In genomic region chr12:124812356-124812755, GRCh38 we compare ENCODE assay signal across 7 cellular contexts.
"Had no signal": no experiment of that assay in that cellular context is flagged by ENCODE, and none has a peak within 500 bp of the region (broad histone marks: within the 10 kb centered on the region; RNA-seq: fewer than 3 reads in every experiment).

No MANE protein-coding gene starts in this region.

- H2AFZ ChIP-seq: GM23338 had no signal

- H3K4me3 ChIP-seq: GM23338 had no signal

- FAIRE-seq: H1, H54, HTR-8/SVneo had no signal

- H3K4me2 ChIP-seq: GM23338 had no signal

- ATAC-seq: GM23338 had no signal

- DNase-seq: H9, HCEC 1CT, KG1 had no signal
